Comparison of ENCODE assay signal across 10 cellular contexts in the genomic region with DNA sequence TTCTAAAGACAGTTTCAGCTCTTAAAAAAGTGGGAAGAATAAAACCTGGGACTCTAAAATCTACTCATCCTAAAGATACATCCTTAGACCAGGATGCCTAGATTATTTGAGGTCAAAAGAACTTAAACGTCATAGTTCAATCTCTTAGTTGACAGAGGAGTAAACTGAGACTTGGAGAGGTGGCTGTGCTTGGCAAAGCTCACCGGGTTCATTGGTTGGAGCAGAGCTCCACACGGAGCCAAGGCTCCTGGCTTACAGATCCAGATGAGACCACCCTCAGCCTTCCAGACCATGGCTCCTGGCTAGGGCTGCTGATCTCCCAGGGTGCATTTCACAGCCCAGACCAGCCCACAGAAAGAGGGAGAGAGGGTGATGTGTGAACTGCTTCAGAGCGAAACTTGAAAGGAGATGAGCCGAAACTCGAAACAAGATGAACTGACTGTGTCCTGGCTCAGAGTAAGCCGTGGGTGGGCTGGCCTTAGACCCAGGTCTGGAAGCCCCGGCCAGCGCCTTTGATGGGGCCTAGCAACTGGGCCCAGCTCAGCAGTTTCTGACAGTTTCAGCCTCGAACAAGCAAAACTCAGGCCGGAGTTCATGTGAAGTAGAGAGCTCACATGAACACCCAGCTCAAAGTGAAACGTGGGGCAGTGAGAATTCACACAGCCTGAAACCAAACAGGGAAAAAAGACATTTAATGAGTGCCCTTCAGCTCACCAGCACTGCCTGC.
DNase-seq lines count a peak whose midpoint lies in the region; ATAC-seq and TF ChIP-seq lines count a peak whose summit lies in the region.
"Had no signal": no experiment of that assay in that cellular context is flagged by ENCODE, and none has a peak within 500 bp of the region (broad histone marks: within the 10 kb centered on the region; RNA-seq: fewer than 3 reads in every experiment).

No MANE protein-coding gene starts in this region.

- no peaks in the 10 kb centered on the region for H3K27me3 ChIP-seq in effector memory CD4-positive, alpha-beta T cell (replicated peaks; ENCODE audit: control insufficient read depth, insufficient read depth, low read length, poor library complexity, severe bottlenecking)
- H3K27me3 ChIP-seq in testis: no peaks in the 10 kb centered on the region
- H3K27me3 ChIP-seq: SJSA1, transverse colon had no signal

- H3K36me3 Mint-ChIP-seq in activated CD4-positive, alpha-beta memory T cell treated with anti-CD3 and anti-CD28 coated beads, Interleukin-2, amount 10 ng/mL, durations not matched to agents 7 days and 5 days (ENCODE audit: low read depth): peaks cover 11% of the 10 kb centered on the region

- TF ChIP-seq POLR2A in testis (IDR thresholded peaks at IDR 0.05): no peak

- DNase-seq in activated CD4-positive, alpha-beta memory T cell treated with anti-CD3 and anti-CD28 coated beads, Interleukin-2, amount 10 ng/mL, durations not matched to agents 7 days and 5 days: peak; percentile 50
- no peak for DNase-seq in effector memory CD4-positive, alpha-beta T cell
- peak; percentile 60 for DNase-seq in stimulated activated naive CD4-positive, alpha-beta T cell treated with Interleukin-2 at 50 U/mL for 16 hours (lab: John Stamatoyannopoulos, UW)
- DNase-seq in LoVo (ENCODE audit: low spot score) (no peak), testis (no peak)
- DNase-seq: transverse colon had no signal

- TF ChIP-seq CTCF in testis (IDR thresholded peaks at IDR 0.05): no peak

- H3K27ac ChIP-seq in effector memory CD4-positive, alpha-beta T cell (ENCODE audit: insufficient read depth, low read length, poor library complexity, severe bottlenecking): peak overlapping the region; percentile 52
- H3K27ac ChIP-seq in testis: no peak overlapping the region
- H3K27ac ChIP-seq: SJSA1, transverse colon had no signal

- no peaks in the 10 kb centered on the region for H3K9me3 ChIP-seq in effector memory CD4-positive, alpha-beta T cell (ENCODE audit: control insufficient read depth, low read length)
- H3K9me3 ChIP-seq in testis: no peaks in the 10 kb centered on the region
- H3K9me3 ChIP-seq: HAP-1, SJSA1, transverse colon had no signal

- peaks cover 58% of the 10 kb centered on the region for H3K4me1 ChIP-seq in effector memory CD4-positive, alpha-beta T cell (ENCODE audit: control insufficient read depth, insufficient read depth, low read length, poor library complexity, severe bottlenecking)
- no peaks in the 10 kb centered on the region for H3K4me1 ChIP-seq in testis
- H3K4me1 ChIP-seq: HAP-1, SJSA1, transverse colon had no signal

- ATAC-seq in HG02798 (IDR thresholded peaks at IDR 0.05; ENCODE audit: poor library complexity, unreplicated experiment): peak; percentile 78
- ATAC-seq in HG02938 (IDR thresholded peaks at IDR 0.05; ENCODE audit: unreplicated experiment): no peak

- no peaks in the 10 kb centered on the region for H3K36me3 ChIP-seq in effector memory CD4-positive, alpha-beta T cell (ENCODE audit: control insufficient read depth, insufficient read depth, low read length)
- no peaks in the 10 kb centered on the region for H3K36me3 ChIP-seq in testis (ENCODE audit: low read depth, missing control alignments)
- H3K36me3 ChIP-seq: HAP-1, SJSA1, transverse colon had no signal

- H3K27me3 Mint-ChIP-seq in activated CD4-positive, alpha-beta memory T cell treated with anti-CD3 and anti-CD28 coated beads, Interleukin-2, amount 10 ng/mL, durations not matched to agents 7 days and 5 days: no peaks in the 10 kb centered on the region

- CTCF ChIA-PET in activated CD4-positive, alpha-beta memory T cell treated with anti-CD3 and anti-CD28 coated beads, Interleukin-2, amount 10 ng/mL, durations not matched to agents 7 days and 5 days (lab: Charles Lee): interaction anchor here (0.7 to 2.0 kb wide), 8 partner anchors 16 to 1048 kb away, joined by 3 to 11 read pairs (median 4); no protein-coding TSS in a partner anchor

- 64 to 73% methylated on average over 12 of the region's 12 CpGs for WGBS in testis, 2 donors

- peak overlapping the region; percentile 21 for H3K4me3 Mint-ChIP-seq in activated CD4-positive, alpha-beta memory T cell treated with anti-CD3 and anti-CD28 coated beads, Interleukin-2, amount 10 ng/mL, durations not matched to agents 7 days and 5 days

- no peaks in the 10 kb centered on the region for H3K9me3 Mint-ChIP-seq in activated CD4-positive, alpha-beta memory T cell treated with anti-CD3 and anti-CD28 coated beads, Interleukin-2, amount 10 ng/mL, durations not matched to agents 7 days and 5 days

- peak overlapping the region; percentile 18 for H3K4me3 ChIP-seq in effector memory CD4-positive, alpha-beta T cell (ENCODE audit: insufficient read depth, low read depth, low read length, poor library complexity, severe bottlenecking)
- H3K4me3 ChIP-seq in testis: no peak overlapping the region
- H3K4me3 ChIP-seq: HAP-1, SJSA1, transverse colon had no signal

- peak overlapping the region; percentile 87 for H3K27ac Mint-ChIP-seq in activated CD4-positive, alpha-beta memory T cell treated with anti-CD3 and anti-CD28 coated beads, Interleukin-2, amount 10 ng/mL, durations not matched to agents 7 days and 5 days

- peaks cover 77% of the 10 kb centered on the region for H3K4me1 Mint-ChIP-seq in activated CD4-positive, alpha-beta memory T cell treated with anti-CD3 and anti-CD28 coated beads, Interleukin-2, amount 10 ng/mL, durations not matched to agents 7 days and 5 days

- POLR2A ChIA-PET in activated CD4-positive, alpha-beta memory T cell treated with anti-CD3 and anti-CD28 coated beads, Interleukin-2, amount 10 ng/mL, durations not matched to agents 7 days and 5 days (lab: Charles Lee): interaction anchor here (0.6 to 2.4 kb wide), 18 partner anchors 9 to 1721 kb away, joined by 3 to 17 read pairs (median 4); a partner anchor contains a TSS

- intact Hi-C loops in testis (cut with DNase I; ENCODE audit: low total_unique reads): no loop called here

Comparison
In these comparisons a context has a peak if more than half of its experiments do, and no peak if none do; other contexts are left out.
1. DNase-seq: peak in activated CD4-positive, alpha-beta memory T cell treated with anti-CD3 and anti-CD28 coated beads, Interleukin-2, amount 10 ng/mL, durations not matched to agents 7 days and 5 days (single experiment) and stimulated activated naive CD4-positive, alpha-beta T cell treated with Interleukin-2 at 50 U/mL for 16 hours (single experiment); none in effector memory CD4-positive, alpha-beta T cell (0 of 3), LoVo (single experiment) and testis (single experiment).